Comparison of ENCODE assay signal across 8 cellular contexts in genomic region chrX:54043696-54044125, GRCh38. TPM values are rescaled to one million over a fixed set of nuclear protein-coding genes. Genes with fewer than 3 reads are reported as not detected.
DNase-seq lines count a peak whose midpoint lies in the region; ATAC-seq and TF ChIP-seq lines count a peak whose summit lies in the region.

No MANE protein-coding gene starts in this region.

- H3K9me3 ChIP-seq in lung (ENCODE audit: control insufficient read depth in 2 of 2, insufficient read depth in 1 of 2, low read length in 1 of 2): peaks cover 0 to 8% of the 10 kb centered on the region in 2 donors

- H3K36me3 ChIP-seq in lung (ENCODE audit: control insufficient read depth in 2 of 2, insufficient read depth in 2 of 2, low read length in 2 of 2): peaks cover under 1 to 2% of the 10 kb centered on the region in 2 donors

- H3K4me3 ChIP-seq in dorsolateral prefrontal cortex (peak overlapping the region; percentile 38 to 81 (median 69)), lung (peak overlapping the region; percentile 60)

- ATAC-seq in GM19324 (IDR thresholded peaks at IDR 0.05; ENCODE audit: low FRiP score, unreplicated experiment) (peak; percentile 27), HG03457 (IDR thresholded peaks at IDR 0.05; ENCODE audit: unreplicated experiment) (peak; percentile 15), lung (ENCODE audit: insufficient read depth, low FRiP score) (peak; percentile 24)
- ATAC-seq in stimulated activated naive CD8-positive, alpha-beta T cell treated with anti-CD3 and anti-CD28 coated beads, Interleukin-15, Interleukin-2, amounts not matched to agents 100 U/mL and 50 U/mL, for 24 hours: no peak

- intact Hi-C loops in dorsolateral prefrontal cortex (cut with DNase I): loop anchor here (2.0 to 10.0 kb wide), 7 partner anchors 139 to 1121 kb away; partner anchors contain the start of genes FAM120C (in 2 of the 2), WNK3 (in 2 of the 2), APEX2 (in 1 of the 2) and GNL3L (in 1 of the 2)

- no peak for TF ChIP-seq CTCF in dorsolateral prefrontal cortex (IDR thresholded peaks at IDR 0.05 in 54 of 56, conservative IDR thresholded peaks at IDR 0.05 in 2 of 56; ENCODE audit: low read depth in 1 of 56, partially characterized antibody in 56 of 56)
- TF ChIP-seq CTCF in lung (IDR thresholded peaks at IDR 0.05; ENCODE audit: control extremely low read depth, extremely low read depth): no peak

- WGBS in lung, 2 donors: 0 to 35% methylated on average over 18 to 39 of the region's 39 CpGs

- H3K27ac ChIP-seq in dorsolateral prefrontal cortex: peak overlapping the region; percentile 71 to 97 (median 92)
- H3K27ac ChIP-seq in lung (ENCODE audit: low read depth in 1 of 2, low read length in 1 of 2): peak overlapping the region; percentile 97 to 98

- H3K27me3 ChIP-seq in dorsolateral prefrontal cortex (peaks cover 0 to 30% (median 0%) of the 10 kb centered on the region in 45 donors), lung (ENCODE audit: control insufficient read depth, insufficient read depth) (no peaks in the 10 kb centered on the region)

- DNase-seq in COLO668 (lab: John Stamatoyannopoulos, UW; ENCODE audit: unreplicated experiment) (peak; percentile 60), T-helper 9 cell (peak; percentile 12), dorsolateral prefrontal cortex (peak in 7 of 10 donors; percentile 18 to 59 (median 36)), lung (ENCODE audit: low spot score) (peak; percentile 29), 8988T (no peak)
- DNase-seq in stimulated activated naive CD8-positive, alpha-beta T cell treated with anti-CD3 and anti-CD28 coated beads, Interleukin-15, Interleukin-2, amounts not matched to agents 100 U/mL and 50 U/mL, for 24 hours: peak; percentile 45

- no peaks in the 10 kb centered on the region for H3K4me1 ChIP-seq in lung (ENCODE audit: control insufficient read depth in 2 of 2, insufficient read depth in 2 of 2, low read length in 2 of 2)

RNA-seq across cellular contexts. Expression of gene PHF8, which starts 0.6 kb away (rescaled TPM):
- 10 to 100 TPM; 19.1 to 50.0 (median 30.0) TPM for total RNA-seq in dorsolateral prefrontal cortex
- total RNA-seq in lung: 10 to 100 TPM; 27.6 to 37.5 TPM
- 10 to 100 TPM in 1 of 2 donors, 1 to 10 TPM in 1; 7.2 to 11.3 TPM for polyA plus RNA-seq in lung
